18 cellular contexts compared by ENCODE assay signal in the genomic region with DNA sequence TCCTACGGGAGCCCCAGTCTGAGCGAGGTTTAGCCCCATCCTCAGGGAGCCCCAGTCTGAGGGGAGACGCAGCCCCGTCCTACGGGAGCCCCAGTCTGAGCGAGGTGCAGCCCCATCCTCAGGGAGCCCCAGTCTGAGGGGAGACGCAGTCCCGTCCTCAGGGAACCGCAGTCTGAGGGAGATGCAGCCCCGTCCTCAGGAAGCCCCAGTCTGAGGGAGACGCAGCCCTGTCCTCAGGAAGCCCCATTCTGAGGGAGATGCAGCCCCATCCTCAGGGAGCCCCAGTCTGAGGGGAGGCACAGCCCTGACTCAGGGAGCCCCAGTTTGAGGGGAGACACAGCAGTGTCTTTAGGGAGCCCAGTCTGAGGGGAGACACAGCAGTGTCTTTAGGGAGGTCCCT. TPM values are rescaled to one million over a fixed set of nuclear protein-coding genes. Genes with fewer than 3 reads are reported as not detected.
DNase-seq lines count a peak whose midpoint lies in the region; ATAC-seq and TF ChIP-seq lines count a peak whose summit lies in the region.
"Had no signal": no experiment of that assay in that cellular context is flagged by ENCODE, and none has a peak within 500 bp of the region (broad histone marks: within the 10 kb centered on the region; RNA-seq: fewer than 3 reads in every experiment).

No MANE protein-coding gene starts in this region.

- intact Hi-C loops in Caco-2 (cut with micrococcal nuclease; ENCODE audit: unreplicated experiment) = loop anchor here (1.0 kb wide), 1 partner anchor 24 kb away; no protein-coding TSS in a partner anchor

- no peaks in the 10 kb centered on the region for H3K9me3 ChIP-seq in BLaER1 treated with 17β-estradiol and CSF1 and Interleukin-3, amounts not matched to agents 10 nM and 100 nM (replicated peaks in 1 of 11)
- H3K9me3 ChIP-seq in Caco-2 (no peaks in the 10 kb centered on the region), duodenal mucosa (ENCODE audit: control insufficient read depth in 1 of 2, low read length in 2 of 2) (no peaks in the 10 kb centered on the region), skeletal muscle tissue (ENCODE audit: control insufficient read depth in 3 of 3, low read length in 3 of 3) (no peaks in the 10 kb centered on the region)
- H3K9me3 ChIP-seq: MG63, thoracic aorta had no signal

- peak overlapping the region in 9 of 11 experiments; percentile 11 to 95 (median 89); a peak in 14 of 22 replicates for H3K4me2 ChIP-seq in BLaER1 treated with 17β-estradiol and CSF1 and Interleukin-3, amounts not matched to agents 10 nM and 100 nM
- H3K4me2 ChIP-seq: neural progenitor cell had no signal

- no TSS peak for BruUV-seq in Caco-2 (replicated peaks; lab: Mats Ljungman, UMichigan)

- H3K27me3 ChIP-seq in BLaER1 treated with 17β-estradiol and CSF1 and Interleukin-3, amounts not matched to agents 10 nM and 100 nM = no peaks in the 10 kb centered on the region
- H3K27me3 ChIP-seq in Caco-2 (replicated peaks; ENCODE audit: control insufficient read depth, insufficient read depth, low read length) (no peaks in the 10 kb centered on the region), duodenal mucosa (ENCODE audit: control insufficient read depth in 1 of 2, insufficient read depth in 2 of 2, low read length in 2 of 2) (no peaks in the 10 kb centered on the region), skeletal muscle tissue (ENCODE audit: control insufficient read depth in 3 of 3, insufficient read depth in 3 of 3, low read length in 3 of 3) (no peaks in the 10 kb centered on the region)
- H3K27me3 ChIP-seq: MG63, neural progenitor cell had no signal

- H3K27ac Mint-ChIP-seq in Caco-2 (ENCODE audit: unreplicated experiment) (peak overlapping the region; percentile 93), glutamatergic neuron (ENCODE audit: unreplicated experiment) (no peak overlapping the region)
- H3K27ac Mint-ChIP-seq: activated naive CD8-positive, alpha-beta T cell had no signal

- H3K27me3 Mint-ChIP-seq in Caco-2 (ENCODE audit: insufficient read depth, unreplicated experiment) = no peaks in the 10 kb centered on the region
- peaks cover 9% of the 10 kb centered on the region for H3K27me3 Mint-ChIP-seq in glutamatergic neuron (ENCODE audit: unreplicated experiment)

- POLR2A ChIA-PET in Caco-2 (lab: Charles Lee) = no interaction called here

- DNase-seq in Caco-2 (no peak), glutamatergic neuron (no peak), H4 (ENCODE audit: low spot score) (no peak)
- DNase-seq: effector memory CD8-positive, alpha-beta T cell; EL; MG63; NCI-H1417 treated with DMSO at 0.1 percent for 48 hours; NCI-H524 treated with DMSO at 0.1 percent for 48 hours; retina had no signal

- H3K4me3 Mint-ChIP-seq in Caco-2 (ENCODE audit: unreplicated experiment) = no peak overlapping the region
- no peak overlapping the region for H3K4me3 Mint-ChIP-seq in glutamatergic neuron (ENCODE audit: unreplicated experiment)
- H3K4me3 Mint-ChIP-seq: activated naive CD8-positive, alpha-beta T cell; effector memory CD8-positive, alpha-beta T cell; IgD-negative memory B cell had no signal

- TF ChIP-seq CTCF in Caco-2 (IDR thresholded peaks at IDR 0.05; ENCODE audit: insufficient read depth in 1 of 2, low read depth in 1 of 2, low read length in 1 of 2, severe bottlenecking in 1 of 2, unreplicated experiment in 1 of 2) = no peak
- no peak for TF ChIP-seq CTCF in glutamatergic neuron (IDR thresholded peaks at IDR 0.05; ENCODE audit: partially characterized antibody, unreplicated experiment)

- H3K4me1 ChIP-seq in BLaER1 treated with 17β-estradiol and CSF1 and Interleukin-3, amounts not matched to agents 10 nM and 100 nM = peaks cover 41 to 100% (median 80%) of the 10 kb centered on the region in 10 experiments
- H3K4me1 ChIP-seq in Caco-2 = peaks cover 57% of the 10 kb centered on the region
- H3K4me1 ChIP-seq in duodenal mucosa (ENCODE audit: control insufficient read depth in 1 of 2, insufficient read depth in 2 of 2, low read length in 2 of 2) = peaks cover 27 to 41% of the 10 kb centered on the region in 2 donors
- H3K4me1 ChIP-seq in skeletal muscle tissue (ENCODE audit: control insufficient read depth in 3 of 3, insufficient read depth in 3 of 3, low read length in 3 of 3) = peaks cover 32 to 74% (median 66%) of the 10 kb centered on the region in 3 donors
- H3K4me1 ChIP-seq: neural progenitor cell had no signal

- CTCF ChIA-PET in Caco-2 (lab: Charles Lee) = no interaction called here

- H3K36me3 ChIP-seq in BLaER1 treated with 17β-estradiol and CSF1 and Interleukin-3, amounts not matched to agents 10 nM and 100 nM = no peaks in the 10 kb centered on the region
- no peaks in the 10 kb centered on the region for H3K36me3 ChIP-seq in Caco-2 (ENCODE audit: control insufficient read depth, insufficient read depth, low read length)
- H3K36me3 ChIP-seq in duodenal mucosa (ENCODE audit: control insufficient read depth in 1 of 2, insufficient read depth in 2 of 2, low read length in 2 of 2) = no peaks in the 10 kb centered on the region
- H3K36me3 ChIP-seq in skeletal muscle tissue (ENCODE audit: control insufficient read depth in 3 of 3, insufficient read depth in 3 of 3, low read length in 3 of 3) = no peaks in the 10 kb centered on the region
- H3K36me3 ChIP-seq: MG63, neural progenitor cell, thoracic aorta had no signal

- H3K9me3 Mint-ChIP-seq in Caco-2 (ENCODE audit: unreplicated experiment) (no peaks in the 10 kb centered on the region), glutamatergic neuron (ENCODE audit: unreplicated experiment) (peaks cover 2% of the 10 kb centered on the region)
- H3K9me3 Mint-ChIP-seq: activated T-helper 1 cell treated with anti-CD3 and anti-CD28 coated beads, Interleukin-12 subunit alpha, Interleukin-12 subunit beta, Interleukin-2, Interleukin-4 antibody, amounts not matched to agents 30 ng/mL and 10 ng/mL and 1 ng/mL, durations not matched to agents 14 hours and 24 hours and 36 hours; effector memory CD8-positive, alpha-beta T cell; IgD-negative memory B cell; neural progenitor cell had no signal

- no peaks in the 10 kb centered on the region for H4K20me1 ChIP-seq in BLaER1 treated with 17β-estradiol and CSF1 and Interleukin-3, amounts not matched to agents 10 nM and 100 nM

- ATAC-seq in GM21381 (IDR thresholded peaks at IDR 0.05; ENCODE audit: unreplicated experiment) = no peak
- ATAC-seq: effector memory CD8-positive, alpha-beta T cell had no signal

- peak overlapping the region in 4 of 11 experiments; percentile 58 to 72 (median 68); a peak in 5 of 22 replicates for H3K9ac ChIP-seq in BLaER1 treated with 17β-estradiol and CSF1 and Interleukin-3, amounts not matched to agents 10 nM and 100 nM
- H3K9ac ChIP-seq in duodenal mucosa (ENCODE audit: low read depth in 1 of 2, low read length in 2 of 2) = peak overlapping the region; percentile 12 to 59
- peak overlapping the region in 2 of 3 donors; percentile 63 to 82 for H3K9ac ChIP-seq in skeletal muscle tissue (ENCODE audit: low read depth in 1 of 3, low read length in 3 of 3)
- H3K9ac ChIP-seq: neural progenitor cell had no signal

- H3K27ac ChIP-seq in BLaER1 treated with 17β-estradiol and CSF1 and Interleukin-3, amounts not matched to agents 10 nM and 100 nM = peak overlapping the region in 8 of 11 experiments; percentile 67 to 91 (median 84); a peak in 14 of 22 replicates
- no peak overlapping the region for H3K27ac ChIP-seq in duodenal mucosa (ENCODE audit: low read depth, low read length)
- H3K27ac ChIP-seq in skeletal muscle tissue (ENCODE audit: low read depth, low read length) = peak overlapping the region; percentile 97
- H3K27ac ChIP-seq: neural progenitor cell, thoracic aorta had no signal

- H3K4me3 ChIP-seq in BLaER1 treated with 17β-estradiol and CSF1 and Interleukin-3, amounts not matched to agents 10 nM and 100 nM = no peak overlapping the region
- H3K4me3 ChIP-seq in Caco-2 (ENCODE audit: low read depth, low read length) (no peak overlapping the region), duodenal mucosa (ENCODE audit: low read depth in 1 of 2, low read length in 2 of 2) (no peak overlapping the region), skeletal muscle tissue (ENCODE audit: low read length in 3 of 3) (peak overlapping the region in 1 of 3 donors; percentile 22)
- H3K4me3 ChIP-seq: MG63, neural progenitor cell, thoracic aorta had no signal

- H3K4me1 Mint-ChIP-seq in Caco-2 (ENCODE audit: low read depth, unreplicated experiment) (peaks cover 61% of the 10 kb centered on the region), glutamatergic neuron (ENCODE audit: low read depth, unreplicated experiment) (peaks cover 23% of the 10 kb centered on the region)

- H3K36me3 Mint-ChIP-seq in Caco-2 (ENCODE audit: insufficient read depth, unreplicated experiment) (peaks cover 5% of the 10 kb centered on the region), glutamatergic neuron (ENCODE audit: unreplicated experiment) (no peaks in the 10 kb centered on the region)
- H3K36me3 Mint-ChIP-seq: activated naive CD8-positive, alpha-beta T cell; IgD-negative memory B cell; neural progenitor cell had no signal

RNA-seq across cellular contexts. Expression of a gene that starts 27.9 kb away (rescaled TPM):
- 172 and 174 TPM in 2 replicates for total RNA-seq in Caco-2 (2022)
- 36.5 TPM for total RNA-seq in skeletal muscle tissue
- total RNA-seq in glutamatergic neuron (ENCODE audit: unreplicated experiment) = 21.6 TPM
- 46.8 and 55.6 TPM in 2 replicates for total RNA-seq in H4 (2014; rRNA removed; shearing (Covaris generic))
